10 cellular contexts compared by ENCODE assay signal in the genomic region with DNA sequence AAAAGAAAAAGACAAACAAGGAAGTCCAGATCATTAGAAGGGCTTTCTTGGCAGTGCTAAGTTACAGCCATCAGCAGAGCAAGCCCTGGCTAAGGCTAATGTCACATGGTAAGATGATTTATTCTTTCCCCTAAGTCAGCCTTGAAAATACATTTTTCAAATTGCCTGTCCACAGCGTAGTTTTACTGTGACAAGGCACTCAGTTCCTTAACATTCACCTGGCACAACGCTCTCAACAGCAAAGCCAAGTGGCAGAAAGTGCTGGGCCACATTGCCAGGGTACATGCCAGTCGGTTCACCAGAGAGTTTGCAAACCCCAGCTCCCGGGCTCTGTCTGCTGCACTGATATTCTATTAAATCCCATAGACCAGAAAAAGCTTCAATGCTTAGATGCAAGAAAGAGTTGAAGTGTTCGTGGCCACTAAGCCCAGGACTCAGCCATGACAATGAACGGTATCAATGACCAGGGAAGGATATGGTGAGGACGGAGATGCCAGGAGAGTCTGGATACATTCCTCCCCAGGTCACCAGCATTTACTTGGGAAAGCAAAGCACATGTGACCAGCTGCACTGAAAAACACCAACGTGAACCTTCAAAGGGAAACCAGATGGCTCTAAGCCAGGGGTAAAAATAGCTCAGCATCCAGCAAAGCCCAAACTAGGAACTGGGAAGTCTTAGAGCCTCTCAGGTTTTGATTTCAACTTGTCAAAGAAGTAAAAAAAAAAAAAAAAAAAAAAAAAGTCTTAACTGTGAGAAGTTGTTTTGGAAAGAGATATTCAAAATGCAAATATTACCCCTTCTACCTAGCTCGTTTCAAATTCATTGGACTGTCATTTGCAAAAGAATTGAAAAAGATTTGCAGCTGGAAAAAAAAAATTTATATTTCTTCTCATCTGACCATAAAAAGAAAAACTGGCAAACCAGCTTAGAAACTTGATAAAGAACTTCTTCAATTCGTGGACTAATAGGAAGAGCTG. TPM values are rescaled to one million over a fixed set of nuclear protein-coding genes. Genes with fewer than 3 reads are reported as not detected.
DNase-seq lines count a peak whose midpoint lies in the region; ATAC-seq lines count a peak whose summit lies in the region.
"Had no signal": no experiment of that assay in that cellular context is flagged by ENCODE, and none has a peak within 500 bp of the region (broad histone marks: within the 10 kb centered on the region; RNA-seq: fewer than 3 reads in every experiment).

No MANE protein-coding gene starts in this region.

- intact Hi-C loops in left cardiac atrium (cut with DNase I) = no loop called here

- no peak overlapping the region for H3K9ac ChIP-seq in adipocyte (ENCODE audit: low read length)

- H3K4me3 ChIP-seq in adipocyte (ENCODE audit: low read length) = peak overlapping the region; percentile 53

- H3K9me3 ChIP-seq in adipocyte (ENCODE audit: control insufficient read depth, low read length) = no peaks in the 10 kb centered on the region

- H3K4me1 ChIP-seq in adipocyte (ENCODE audit: control insufficient read depth, insufficient read depth, low read length) = peaks cover 23% of the 10 kb centered on the region

- H3K36me3 ChIP-seq in adipocyte (ENCODE audit: control insufficient read depth, insufficient read depth, low read length, severe bottlenecking) = no peaks in the 10 kb centered on the region

- ATAC-seq in left cardiac atrium (peak; percentile 84 to 88), HG02588 (IDR thresholded peaks at IDR 0.05; ENCODE audit: unreplicated experiment) (no peak), HG03175 (IDR thresholded peaks at IDR 0.05; ENCODE audit: unreplicated experiment) (no peak), HG03565 (IDR thresholded peaks at IDR 0.05; ENCODE audit: unreplicated experiment) (no peak)
- no peak for ATAC-seq in activated CD4-positive, CD25-positive, alpha-beta regulatory T cell treated with anti-CD3 and anti-CD28 coated beads, Interleukin-2, amount 50 U/mL, for 24 hours
- ATAC-seq: Panc1 had no signal

- no peaks in the 10 kb centered on the region for H3K27me3 ChIP-seq in adipocyte (replicated peaks; ENCODE audit: control insufficient read depth, insufficient read depth, low read length)

- peak; percentile 20 for DNase-seq in ELF-1 (ENCODE audit: low read depth, low spot score)
- peak; percentile 46 for DNase-seq in adipocyte (ENCODE audit: low read depth)
- DNase-seq in left cardiac atrium = no peak
- peak; percentile 27 for DNase-seq in putamen (ENCODE audit: low spot score)
- DNase-seq: amniotic stem cell had no signal

RNA-seq across cellular contexts. Expression of gene MPP7, which starts 23.9 kb away (rescaled TPM):
- total RNA-seq in left cardiac atrium = 10 to 100 TPM in 1 of 2 donors, 1 to 10 TPM in 1; 9.7 to 11.0 TPM

Comparison
In these comparisons a context has a peak if more than half of its experiments do, and no peak if none do; other contexts are left out.
1. ATAC-seq: peak in left cardiac atrium (2 of 2); none in HG02588 (single experiment), HG03175 (single experiment), activated CD4-positive, CD25-positive, alpha-beta regulatory T cell treated with anti-CD3 and anti-CD28 coated beads, Interleukin-2, amount 50 U/mL, for 24 hours (0 of 2) and HG03565 (single experiment).